1 cellular context compared by ENCODE assay signal in the genomic region with DNA sequence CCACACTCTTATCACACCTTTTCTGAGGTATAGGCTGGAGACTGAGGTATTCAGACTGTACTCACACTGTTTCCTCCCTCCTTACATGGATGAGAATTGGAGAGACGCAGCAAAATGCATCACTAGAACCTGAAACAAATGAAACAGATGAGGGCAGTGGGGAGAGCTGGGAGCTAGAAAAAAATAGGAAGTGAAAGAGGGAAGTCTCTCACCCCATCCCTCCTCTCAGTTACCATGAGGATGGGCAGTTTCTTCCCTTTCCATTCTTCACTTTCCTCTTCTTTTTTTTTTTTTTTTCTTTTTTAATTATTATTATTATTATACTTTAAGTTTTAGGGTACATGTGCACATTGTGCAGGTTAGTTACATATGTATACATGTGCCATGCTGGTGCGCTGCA. TPM values are rescaled to one million over a fixed set of nuclear protein-coding genes. Genes with fewer than 3 reads are reported as not detected.
"Had no signal": no experiment of that assay in that cellular context is flagged by ENCODE, and none has a peak within 500 bp of the region (broad histone marks: within the 10 kb centered on the region; RNA-seq: fewer than 3 reads in every experiment).

No MANE protein-coding gene starts in this region.

RNA-seq across cellular contexts. Expression of gene CARMIL3, which starts 50.1 kb away (rescaled TPM):
- polyA plus RNA-seq: IMR-90 had no signal
